ENCODE assay signal across 1 cellular context in the genomic region with DNA sequence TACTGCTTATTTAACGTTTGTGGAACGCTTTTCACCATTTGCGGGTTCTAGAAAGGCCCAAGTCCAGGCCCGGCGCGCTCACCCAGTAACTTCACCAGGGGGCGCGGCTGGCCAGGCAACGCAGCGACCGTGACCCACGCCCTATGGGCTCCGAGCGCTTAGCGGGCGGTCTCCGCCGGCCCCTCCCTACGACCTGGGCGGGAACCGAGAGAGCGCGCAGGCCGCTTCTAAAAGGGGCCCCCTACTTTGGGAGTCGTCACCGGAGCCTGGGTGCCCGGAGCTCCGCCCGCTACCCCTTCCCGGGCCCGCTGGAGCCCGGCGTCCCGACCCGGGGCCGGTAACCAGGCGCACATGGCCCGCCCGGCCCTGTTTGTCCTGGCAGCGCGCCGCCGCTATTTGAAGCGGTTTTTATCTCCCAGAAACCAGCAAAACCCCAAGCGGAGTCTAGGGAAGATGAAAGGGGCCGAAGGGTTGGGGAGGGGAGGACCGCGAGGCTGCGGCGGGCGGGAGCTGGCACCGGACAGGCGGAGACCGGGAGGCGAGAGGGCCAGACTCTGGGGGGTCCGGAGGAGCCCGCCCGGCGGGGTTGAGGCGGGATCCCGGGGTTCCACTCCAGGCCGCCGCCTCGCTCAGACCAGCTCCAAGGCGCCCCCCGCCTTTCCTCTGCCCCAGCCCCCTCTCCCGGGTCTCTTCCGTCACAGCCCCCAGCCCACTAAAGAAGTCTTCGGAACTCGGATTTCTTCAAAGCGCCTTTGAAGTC.
TF ChIP-seq lines count a peak whose summit lies in the region.

No MANE protein-coding gene starts in this region.

TF ChIP-seq in SK-N-SH, 30 proteins besides CTCF, POLR2A, EP300 and RAD21 (continued from another document):
- TF ChIP-seq, protein P1, sequence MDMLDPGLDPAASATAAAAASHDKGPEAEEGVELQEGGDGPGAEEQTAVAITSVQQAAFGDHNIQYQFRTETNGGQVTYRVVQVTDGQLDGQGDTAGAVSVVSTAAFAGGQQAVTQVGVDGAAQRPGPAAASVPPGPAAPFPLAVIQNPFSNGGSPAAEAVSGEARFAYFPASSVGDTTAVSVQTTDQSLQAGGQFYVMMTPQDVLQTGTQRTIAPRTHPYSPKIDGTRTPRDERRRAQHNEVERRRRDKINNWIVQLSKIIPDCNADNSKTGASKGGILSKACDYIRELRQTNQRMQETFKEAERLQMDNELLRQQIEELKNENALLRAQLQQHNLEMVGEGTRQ (IDR thresholded peaks at IDR 0.05; ENCODE audit: borderline replicate concordance, low read depth, low read length), result no peak
- TF ChIP-seq, protein P2, sequence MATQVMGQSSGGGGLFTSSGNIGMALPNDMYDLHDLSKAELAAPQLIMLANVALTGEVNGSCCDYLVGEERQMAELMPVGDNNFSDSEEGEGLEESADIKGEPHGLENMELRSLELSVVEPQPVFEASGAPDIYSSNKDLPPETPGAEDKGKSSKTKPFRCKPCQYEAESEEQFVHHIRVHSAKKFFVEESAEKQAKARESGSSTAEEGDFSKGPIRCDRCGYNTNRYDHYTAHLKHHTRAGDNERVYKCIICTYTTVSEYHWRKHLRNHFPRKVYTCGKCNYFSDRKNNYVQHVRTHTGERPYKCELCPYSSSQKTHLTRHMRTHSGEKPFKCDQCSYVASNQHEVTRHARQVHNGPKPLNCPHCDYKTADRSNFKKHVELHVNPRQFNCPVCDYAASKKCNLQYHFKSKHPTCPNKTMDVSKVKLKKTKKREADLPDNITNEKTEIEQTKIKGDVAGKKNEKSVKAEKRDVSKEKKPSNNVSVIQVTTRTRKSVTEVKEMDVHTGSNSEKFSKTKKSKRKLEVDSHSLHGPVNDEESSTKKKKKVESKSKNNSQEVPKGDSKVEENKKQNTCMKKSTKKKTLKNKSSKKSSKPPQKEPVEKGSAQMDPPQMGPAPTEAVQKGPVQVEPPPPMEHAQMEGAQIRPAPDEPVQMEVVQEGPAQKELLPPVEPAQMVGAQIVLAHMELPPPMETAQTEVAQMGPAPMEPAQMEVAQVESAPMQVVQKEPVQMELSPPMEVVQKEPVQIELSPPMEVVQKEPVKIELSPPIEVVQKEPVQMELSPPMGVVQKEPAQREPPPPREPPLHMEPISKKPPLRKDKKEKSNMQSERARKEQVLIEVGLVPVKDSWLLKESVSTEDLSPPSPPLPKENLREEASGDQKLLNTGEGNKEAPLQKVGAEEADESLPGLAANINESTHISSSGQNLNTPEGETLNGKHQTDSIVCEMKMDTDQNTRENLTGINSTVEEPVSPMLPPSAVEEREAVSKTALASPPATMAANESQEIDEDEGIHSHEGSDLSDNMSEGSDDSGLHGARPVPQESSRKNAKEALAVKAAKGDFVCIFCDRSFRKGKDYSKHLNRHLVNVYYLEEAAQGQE (IDR thresholded peaks at IDR 0.05; ENCODE audit: low read depth, low read length), result no peak
- peak; percentile 64; the same call in 1 of the 2 replicates for TF ChIP-seq TAF1 (IDR thresholded peaks at IDR 0.05; ENCODE audit: borderline replicate concordance, low read depth, low read length)
- TF ChIP-seq SIN3A (IDR thresholded peaks at IDR 0.05; ENCODE audit: borderline replicate concordance, low read depth, low read length), result peak; percentile 43; the same call in 1 of the 2 replicates
- TF ChIP-seq, protein P3, sequence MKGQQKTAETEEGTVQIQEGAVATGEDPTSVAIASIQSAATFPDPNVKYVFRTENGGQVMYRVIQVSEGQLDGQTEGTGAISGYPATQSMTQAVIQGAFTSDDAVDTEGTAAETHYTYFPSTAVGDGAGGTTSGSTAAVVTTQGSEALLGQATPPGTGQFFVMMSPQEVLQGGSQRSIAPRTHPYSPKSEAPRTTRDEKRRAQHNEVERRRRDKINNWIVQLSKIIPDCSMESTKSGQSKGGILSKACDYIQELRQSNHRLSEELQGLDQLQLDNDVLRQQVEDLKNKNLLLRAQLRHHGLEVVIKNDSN (IDR thresholded peaks at IDR 0.05; ENCODE audit: borderline replicate concordance, low read depth), result no peak
- TF ChIP-seq NFIC (IDR thresholded peaks at IDR 0.05; ENCODE audit: borderline replicate concordance), result no peak
- no peak for TF ChIP-seq TEAD4 (IDR thresholded peaks at IDR 0.05; ENCODE audit: borderline replicate concordance, insufficient read depth)
- TF ChIP-seq EZH2phosphoT487 (IDR thresholded peaks at IDR 0.05; ENCODE audit: borderline replicate concordance, low read depth), result no peak
- no peak for TF ChIP-seq FOXM1 (IDR thresholded peaks at IDR 0.05; ENCODE audit: low read depth)
- peak; percentile 77 for TF ChIP-seq MXI1 (IDR thresholded peaks at IDR 0.05; ENCODE audit: low read depth, low read length)
- no peak for TF ChIP-seq JUND (IDR thresholded peaks at IDR 0.05)
- no peak for TF ChIP-seq RXRA (IDR thresholded peaks at IDR 0.05; ENCODE audit: borderline replicate concordance, low read depth)
- TF ChIP-seq, protein P4, sequence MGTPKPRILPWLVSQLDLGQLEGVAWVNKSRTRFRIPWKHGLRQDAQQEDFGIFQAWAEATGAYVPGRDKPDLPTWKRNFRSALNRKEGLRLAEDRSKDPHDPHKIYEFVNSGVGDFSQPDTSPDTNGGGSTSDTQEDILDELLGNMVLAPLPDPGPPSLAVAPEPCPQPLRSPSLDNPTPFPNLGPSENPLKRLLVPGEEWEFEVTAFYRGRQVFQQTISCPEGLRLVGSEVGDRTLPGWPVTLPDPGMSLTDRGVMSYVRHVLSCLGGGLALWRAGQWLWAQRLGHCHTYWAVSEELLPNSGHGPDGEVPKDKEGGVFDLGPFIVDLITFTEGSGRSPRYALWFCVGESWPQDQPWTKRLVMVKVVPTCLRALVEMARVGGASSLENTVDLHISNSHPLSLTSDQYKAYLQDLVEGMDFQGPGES (IDR thresholded peaks at IDR 0.05; ENCODE audit: low read depth, low read length), result no peak
- peak; percentile 88 for TF ChIP-seq POLR2AphosphoS5 (IDR thresholded peaks at IDR 0.05; ENCODE audit: low read depth, low read length)
- peak; percentile 12 for TF ChIP-seq CHD2 (IDR thresholded peaks at IDR 0.05; ENCODE audit: low read length, partially characterized antibody)
- TF ChIP-seq, protein P5, sequence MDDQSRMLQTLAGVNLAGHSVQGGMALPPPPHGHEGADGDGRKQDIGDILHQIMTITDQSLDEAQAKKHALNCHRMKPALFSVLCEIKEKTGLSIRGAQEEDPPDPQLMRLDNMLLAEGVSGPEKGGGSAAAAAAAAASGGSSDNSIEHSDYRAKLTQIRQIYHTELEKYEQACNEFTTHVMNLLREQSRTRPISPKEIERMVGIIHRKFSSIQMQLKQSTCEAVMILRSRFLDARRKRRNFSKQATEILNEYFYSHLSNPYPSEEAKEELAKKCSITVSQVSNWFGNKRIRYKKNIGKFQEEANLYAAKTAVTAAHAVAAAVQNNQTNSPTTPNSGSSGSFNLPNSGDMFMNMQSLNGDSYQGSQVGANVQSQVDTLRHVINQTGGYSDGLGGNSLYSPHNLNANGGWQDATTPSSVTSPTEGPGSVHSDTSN (IDR thresholded peaks at IDR 0.05), result no peak
- TF ChIP-seq RCOR1 (IDR thresholded peaks at IDR 0.05; ENCODE audit: low read length), result peak; percentile 55; the same call in 1 of the 2 replicates
- TF ChIP-seq YY1 (IDR thresholded peaks at IDR 0.05; ENCODE audit: low read depth), result 0 out of 2 replicates have a peak, but pooled peaks have one; percentile 18
- TF ChIP-seq, protein P6, sequence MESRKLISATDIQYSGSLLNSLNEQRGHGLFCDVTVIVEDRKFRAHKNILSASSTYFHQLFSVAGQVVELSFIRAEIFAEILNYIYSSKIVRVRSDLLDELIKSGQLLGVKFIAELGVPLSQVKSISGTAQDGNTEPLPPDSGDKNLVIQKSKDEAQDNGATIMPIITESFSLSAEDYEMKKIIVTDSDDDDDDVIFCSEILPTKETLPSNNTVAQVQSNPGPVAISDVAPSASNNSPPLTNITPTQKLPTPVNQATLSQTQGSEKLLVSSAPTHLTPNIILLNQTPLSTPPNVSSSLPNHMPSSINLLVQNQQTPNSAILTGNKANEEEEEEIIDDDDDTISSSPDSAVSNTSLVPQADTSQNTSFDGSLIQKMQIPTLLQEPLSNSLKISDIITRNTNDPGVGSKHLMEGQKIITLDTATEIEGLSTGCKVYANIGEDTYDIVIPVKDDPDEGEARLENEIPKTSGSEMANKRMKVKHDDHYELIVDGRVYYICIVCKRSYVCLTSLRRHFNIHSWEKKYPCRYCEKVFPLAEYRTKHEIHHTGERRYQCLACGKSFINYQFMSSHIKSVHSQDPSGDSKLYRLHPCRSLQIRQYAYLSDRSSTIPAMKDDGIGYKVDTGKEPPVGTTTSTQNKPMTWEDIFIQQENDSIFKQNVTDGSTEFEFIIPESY (IDR thresholded peaks at IDR 0.05; ENCODE audit: borderline replicate concordance, low read depth), result 0 out of 2 replicates have a peak, but pooled peaks have one; percentile 30
- no peak for TF ChIP-seq RFX5 (IDR thresholded peaks at IDR 0.05; ENCODE audit: low read length)
- TF ChIP-seq TCF12 (IDR thresholded peaks at IDR 0.05), result peak; percentile 36; the same call in 1 of the 2 replicates
- TF ChIP-seq NRF1 (IDR thresholded peaks at IDR 0.05; ENCODE audit: low read depth, low read length), result no peak
- no peak for TF ChIP-seq GABPA (IDR thresholded peaks at IDR 0.05; ENCODE audit: low read depth)
- TF ChIP-seq FOXJ3 (CRISPR knock-in tag; IDR thresholded peaks at IDR 0.05), result no peak
- TF ChIP-seq GATA2 (CRISPR knock-in tag; IDR thresholded peaks at IDR 0.05), result no peak
- TF ChIP-seq FOSL2 (IDR thresholded peaks at IDR 0.05; ENCODE audit: borderline replicate concordance, low read depth), result peak; percentile 23; the same call in 1 of the 2 replicates
